18 cellular contexts compared by ENCODE assay signal in genomic region chr13:74891610-74892009, GRCh38.
DNase-seq lines count a peak whose midpoint lies in the region; ATAC-seq, FAIRE-seq and TF ChIP-seq lines count a peak whose summit lies in the region.
"Had no signal": no experiment of that assay in that cellular context is flagged by ENCODE, and none has a peak within 500 bp of the region (broad histone marks: within the 10 kb centered on the region; RNA-seq: fewer than 3 reads in every experiment).

No MANE protein-coding gene starts in this region.

- no peak for TF ChIP-seq POLR2A in IMR-90 (IDR thresholded peaks at IDR 0.05; ENCODE audit: low read depth, low read length)

- H2AFZ ChIP-seq in IMR-90 (replicated peaks; ENCODE audit: low read length, poor library complexity) (no peak overlapping the region), astrocyte (ENCODE audit: low read depth, low read length) (peak overlapping the region; percentile 12)

- no peak overlapping the region for H2BK20ac ChIP-seq in IMR-90 (ENCODE audit: low read depth, low read length)

- no peak overlapping the region for H2BK5ac ChIP-seq in IMR-90 (ENCODE audit: low read depth, low read length, poor library complexity, severe bottlenecking)

- H3K9me3 ChIP-seq in IMR-90 (ENCODE audit: control insufficient read depth, insufficient read depth, low read length), result no peaks in the 10 kb centered on the region
- H3K9me3 ChIP-seq in astrocyte (ENCODE audit: insufficient read depth, low read depth, low read length), result no peaks in the 10 kb centered on the region
- H3K9me3 ChIP-seq: mucosa of descending colon, vagina had no signal

- TF ChIP-seq RAD21 in IMR-90 (IDR thresholded peaks at IDR 0.05; ENCODE audit: low read length), result no peak

- H3K27ac ChIP-seq in IMR-90 (ENCODE audit: insufficient read depth, low read length), result no peak overlapping the region
- H3K27ac ChIP-seq in astrocyte (ENCODE audit: low read depth, low read length), result no peak overlapping the region
- H3K27ac ChIP-seq: vagina had no signal

- no peak for ATAC-seq in IMR-90 (ENCODE audit: low read depth)
- no peak for ATAC-seq in HG03108 (IDR thresholded peaks at IDR 0.05; ENCODE audit: unreplicated experiment)
- ATAC-seq in GM18907 (IDR thresholded peaks at IDR 0.05; ENCODE audit: unreplicated experiment), result no peak
- ATAC-seq: mucosa of descending colon had no signal

- H2BK120ac ChIP-seq in IMR-90 (ENCODE audit: low read depth, low read length), result no peak overlapping the region

- no peaks in the 10 kb centered on the region for H3K27me3 Mint-ChIP-seq in astrocyte (ENCODE audit: low read depth, unreplicated experiment)
- H3K27me3 Mint-ChIP-seq in activated CD4-positive, alpha-beta memory T cell treated with anti-CD3 and anti-CD28 coated beads for 36 hours, result peaks cover 3% of the 10 kb centered on the region

- intact Hi-C loops in IMR-90 (cut with micrococcal nuclease), result no loop called here
- intact Hi-C loops in activated CD4-positive, alpha-beta memory T cell treated with anti-CD3 and anti-CD28 coated beads for 36 hours (cut with micrococcal nuclease), result no loop called here

- CTCF ChIA-PET in IMR-90 (lab: Yijun Ruan, JAX), result no interaction called here
- CTCF ChIA-PET in activated CD4-positive, alpha-beta memory T cell treated with anti-CD3 and anti-CD28 coated beads for 36 hours (lab: Charles Lee), result no interaction called here

- dilution Hi-C loops in IMR-90 (cut with HindIII; ENCODE audit: low sequenced_read_pairs, unreplicated experiment), result no loop called here

- H4K5ac ChIP-seq in IMR-90 (ENCODE audit: low read depth, low read length), result no peak overlapping the region

- no peaks in the 10 kb centered on the region for H3K4me1 Mint-ChIP-seq in astrocyte (ENCODE audit: low read depth, unreplicated experiment)
- H3K4me1 Mint-ChIP-seq in activated CD4-positive, alpha-beta memory T cell treated with anti-CD3 and anti-CD28 coated beads for 36 hours (ENCODE audit: low read depth), result no peaks in the 10 kb centered on the region

- no peak overlapping the region for H3K14ac ChIP-seq in IMR-90 (replicated peaks; ENCODE audit: low read depth, low read length)

- no peaks in the 10 kb centered on the region for H3K27me3 ChIP-seq in IMR-90 (ENCODE audit: control insufficient read depth, insufficient read depth, low read length)
- H3K27me3 ChIP-seq in astrocyte (ENCODE audit: insufficient read depth, low read length), result no peaks in the 10 kb centered on the region
- no peaks in the 10 kb centered on the region for H3K27me3 ChIP-seq in H7 (ENCODE audit: control insufficient read depth, insufficient read depth, low read length)
- H3K27me3 ChIP-seq: vagina had no signal

- H2BK15ac ChIP-seq in IMR-90 (ENCODE audit: low read depth, low read length), result no peak overlapping the region

- no peaks in the 10 kb centered on the region for H3K79me2 ChIP-seq in astrocyte (ENCODE audit: insufficient read depth, low read length)

- WGBS in IMR-90 (ENCODE audit: extremely low coverage in 2 of 2, insufficient read length in 1 of 2), 2 experiments, result no CpG with 5 or more reads among the region's 5 CpGs

- no peak overlapping the region for H2AK9ac ChIP-seq in IMR-90 (replicated peaks; ENCODE audit: low read depth, low read length, poor library complexity)

- no peak for TF ChIP-seq CTCF in IMR-90 (conservative IDR thresholded peaks at IDR 0.05; ENCODE audit: low read depth, low read length)
- no peak for TF ChIP-seq CTCF in astrocyte (IDR thresholded peaks at IDR 0.05; ENCODE audit: insufficient read depth, low read depth, low read length)

- H3K9ac ChIP-seq in IMR-90 (ENCODE audit: low read depth, low read length) (no peak overlapping the region), astrocyte (ENCODE audit: low read length) (no peak overlapping the region)

- in situ Hi-C loops in ACHN (cut with HindIII; ENCODE audit: low pct_ligation_motif_present, low pct_unique_long_range_greater_than_20kb, low sequenced_read_pairs), result no loop called here
- in situ Hi-C loops in IMR-90 (cut with MboI; ENCODE audit: low sequenced_read_pairs), result no loop called here

- H3K4ac ChIP-seq in IMR-90 (ENCODE audit: low read depth, low read length), result no peak overlapping the region

- H3K23ac ChIP-seq in IMR-90 (ENCODE audit: low read depth, low read length), result no peak overlapping the region

- H3K56ac ChIP-seq in IMR-90 (ENCODE audit: extremely low read depth, insufficient read depth, low read length), result no peak overlapping the region

- POLR2A ChIA-PET in IMR-90 (lab: Charles Lee; ENCODE audit: unreplicated experiment), result no interaction called here
- POLR2A ChIA-PET in activated CD4-positive, alpha-beta memory T cell treated with anti-CD3 and anti-CD28 coated beads for 36 hours (lab: Charles Lee), result no interaction called here

- FAIRE-seq in astrocyte (lab: Jason Lieb, UNC), result no peak

- H4K8ac ChIP-seq in IMR-90 (ENCODE audit: low read depth in 2 of 2, low read length in 2 of 2), result no peak overlapping the region

- H3K9me1 ChIP-seq in IMR-90 (ENCODE audit: insufficient read depth, low read length), result no peaks in the 10 kb centered on the region

- H3K4me3 ChIP-seq in IMR-90 (ENCODE audit: insufficient read depth, low read depth, low read length) (no peak overlapping the region), astrocyte (ENCODE audit: insufficient read depth, low read depth, low read length) (no peak overlapping the region), H7 (ENCODE audit: insufficient read depth, low read depth, low read length) (no peak overlapping the region)
- H3K4me3 ChIP-seq: mucosa of descending colon, vagina had no signal

- H3K36me3 ChIP-seq in IMR-90 (ENCODE audit: control insufficient read depth, insufficient read depth, low read length), result no peaks in the 10 kb centered on the region
- no peaks in the 10 kb centered on the region for H3K36me3 ChIP-seq in astrocyte (ENCODE audit: insufficient read depth, low read length)
- no peaks in the 10 kb centered on the region for H3K36me3 ChIP-seq in H7 (replicated peaks; ENCODE audit: control insufficient read depth, insufficient read depth, low read length)
- H3K36me3 ChIP-seq: vagina had no signal

- H3K4me2 ChIP-seq in IMR-90 (ENCODE audit: low read depth, low read length) (no peak overlapping the region), astrocyte (ENCODE audit: low read length) (no peak overlapping the region)

- no peaks in the 10 kb centered on the region for H3K36me3 Mint-ChIP-seq in astrocyte (ENCODE audit: low read depth, unreplicated experiment)
- H3K36me3 Mint-ChIP-seq in activated CD4-positive, alpha-beta memory T cell treated with anti-CD3 and anti-CD28 coated beads for 36 hours, result no peaks in the 10 kb centered on the region

- DNase-seq in ACHN (peak; percentile 6), IMR-90 (peak; percentile 29), astrocyte (ENCODE audit: low read depth) (peak; percentile 28), iris pigment epithelial cell (ENCODE audit: low read depth) (peak; percentile 80), H7 (no peak)
- DNase-seq in activated CD4-positive, alpha-beta memory T cell treated with anti-CD3 and anti-CD28 coated beads for 36 hours, result no peak
- DNase-seq: activated naive CD4-positive, alpha-beta T cell treated with Interleukin-2 at 50 U/mL for 16 hours; GOT3; mucosa of descending colon; NCI-H526; retina; SIG-M5; stimulated activated CD4-positive, alpha-beta T cell treated with anti-CD3 and anti-CD28 coated beads, Interleukin-4, amount 100 ng/mL, for 1 hour; stimulated activated naive CD4-positive, alpha-beta T cell had no signal

- no peaks in the 10 kb centered on the region for H3K4me1 ChIP-seq in IMR-90 (ENCODE audit: control insufficient read depth, insufficient read depth, low read length)
- peaks cover 4% of the 10 kb centered on the region for H3K4me1 ChIP-seq in astrocyte (ENCODE audit: insufficient read depth, low read length)
- H3K4me1 ChIP-seq: vagina had no signal

- H3K18ac ChIP-seq in IMR-90 (ENCODE audit: low read depth, low read length), result no peak overlapping the region

- BruUV-seq in IMR-90 (replicated peaks; lab: Mats Ljungman, UMichigan), result no TSS peak

- no peak overlapping the region for H3K27ac Mint-ChIP-seq in astrocyte (ENCODE audit: unreplicated experiment)
- no peak overlapping the region for H3K27ac Mint-ChIP-seq in activated CD4-positive, alpha-beta memory T cell treated with anti-CD3 and anti-CD28 coated beads for 36 hours

- no peaks in the 10 kb centered on the region for H3K79me1 ChIP-seq in IMR-90 (ENCODE audit: low read depth in 1 of 2, low read length in 2 of 2)

- no peak overlapping the region for H2AK5ac ChIP-seq in IMR-90 (ENCODE audit: low read depth, low read length)

- H4K91ac ChIP-seq in IMR-90 (ENCODE audit: insufficient read depth, low read depth, low read length), result no peak overlapping the region

- no peaks in the 10 kb centered on the region for H3K9me3 Mint-ChIP-seq in astrocyte (ENCODE audit: unreplicated experiment)
- H3K9me3 Mint-ChIP-seq in activated CD4-positive, alpha-beta memory T cell treated with anti-CD3 and anti-CD28 coated beads for 36 hours, result no peaks in the 10 kb centered on the region
- H3K9me3 Mint-ChIP-seq: central memory CD8-positive, alpha-beta T cell had no signal

- H4K20me1 ChIP-seq in IMR-90 (ENCODE audit: insufficient read depth, low read length) (no peaks in the 10 kb centered on the region), astrocyte (ENCODE audit: insufficient read depth, low read length) (no peaks in the 10 kb centered on the region)

- H3K4me3 Mint-ChIP-seq in astrocyte (ENCODE audit: unreplicated experiment), result no peak overlapping the region
- H3K4me3 Mint-ChIP-seq in activated CD4-positive, alpha-beta memory T cell treated with anti-CD3 and anti-CD28 coated beads for 36 hours, result no peak overlapping the region
- H3K4me3 Mint-ChIP-seq: central memory CD8-positive, alpha-beta T cell had no signal

TF ChIP-seq in IMR-90, 13 proteins besides CTCF, POLR2A, EP300 and RAD21 (continues in another document):
- TF ChIP-seq SMC3 (IDR thresholded peaks at IDR 0.05; ENCODE audit: low read depth, low read length), result no peak
- no peak for TF ChIP-seq NFE2L2 (IDR thresholded peaks at IDR 0.05; ENCODE audit: low read depth, low read length)
- no peak for TF ChIP-seq CEBPB (IDR thresholded peaks at IDR 0.05; ENCODE audit: low read depth, low read length)
- TF ChIP-seq, protein P1, sequence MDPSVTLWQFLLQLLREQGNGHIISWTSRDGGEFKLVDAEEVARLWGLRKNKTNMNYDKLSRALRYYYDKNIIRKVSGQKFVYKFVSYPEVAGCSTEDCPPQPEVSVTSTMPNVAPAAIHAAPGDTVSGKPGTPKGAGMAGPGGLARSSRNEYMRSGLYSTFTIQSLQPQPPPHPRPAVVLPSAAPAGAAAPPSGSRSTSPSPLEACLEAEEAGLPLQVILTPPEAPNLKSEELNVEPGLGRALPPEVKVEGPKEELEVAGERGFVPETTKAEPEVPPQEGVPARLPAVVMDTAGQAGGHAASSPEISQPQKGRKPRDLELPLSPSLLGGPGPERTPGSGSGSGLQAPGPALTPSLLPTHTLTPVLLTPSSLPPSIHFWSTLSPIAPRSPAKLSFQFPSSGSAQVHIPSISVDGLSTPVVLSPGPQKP (IDR thresholded peaks at IDR 0.05; ENCODE audit: borderline replicate concordance, low read depth, low read length), result no peak
- TF ChIP-seq BHLHE40 (IDR thresholded peaks at IDR 0.05; ENCODE audit: low read depth, low read length), result no peak
- TF ChIP-seq FOS (IDR thresholded peaks at IDR 0.05; ENCODE audit: low read depth, low read length), result no peak
- TF ChIP-seq RCOR1 (IDR thresholded peaks at IDR 0.05; ENCODE audit: insufficient replicate concordance, low read length), result no peak
- no peak for TF ChIP-seq MAFK (IDR thresholded peaks at IDR 0.05; ENCODE audit: low read depth, low read length)

Comparison
In these comparisons a context has a peak if more than half of its experiments do, and no peak if none do; other contexts are left out.
1. DNase-seq: peak in ACHN (single experiment), IMR-90 (single experiment), astrocyte (single experiment) and iris pigment epithelial cell (single experiment); none in H7 (single experiment) and activated CD4-positive, alpha-beta memory T cell treated with anti-CD3 and anti-CD28 coated beads for 36 hours (single experiment).